In genomic region chr3:41265823-41266273, GRCh38 we compare ENCODE assay signal across 1 cellular context.
A peak's percentile ranks its signal among the peaks of the same experiment; 100 is the strongest.
TF ChIP-seq lines count a peak whose summit lies in the region.

No MANE protein-coding gene starts in this region.

TF ChIP-seq in HepG2, 621 proteins besides CTCF, POLR2A, EP300 and RAD21 (continued from another document and continues in another):
- TF ChIP-seq, protein P1, sequence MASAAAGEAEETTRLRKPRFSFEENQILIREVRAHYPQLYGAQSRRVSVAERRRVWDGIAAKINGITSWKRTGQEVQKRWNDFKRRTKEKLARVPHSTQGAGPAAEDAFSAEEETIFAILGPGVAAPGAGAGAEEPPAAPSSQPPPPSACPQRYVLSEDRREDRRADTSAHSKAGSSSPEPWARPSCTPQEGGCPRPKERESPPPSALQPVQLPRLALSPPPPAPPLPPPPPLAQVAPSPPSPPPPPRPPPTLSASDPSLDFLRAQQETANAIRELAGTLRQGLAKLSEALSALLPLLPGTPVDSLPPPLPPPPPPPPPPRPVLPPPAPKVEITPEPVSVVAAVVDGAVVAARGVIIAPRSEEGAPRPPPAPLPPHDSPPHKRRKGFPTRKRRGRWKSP (CRISPR knock-in tag; IDR thresholded peaks at IDR 0.05): no peak
- TF ChIP-seq ZNF331 (CRISPR knock-in tag; IDR thresholded peaks at IDR 0.05) (peak; percentile 48; the same call in 1 of the 2 replicates), HMG20A (CRISPR knock-in tag; IDR thresholded peaks at IDR 0.05; ENCODE audit: borderline replicate concordance) (peak; percentile 70; the same call in 1 of the 2 replicates), AKAP8 (CRISPR knock-in tag; IDR thresholded peaks at IDR 0.05) (no peak), NR2F6 (IDR thresholded peaks at IDR 0.05) (peak; percentile 52; the same call in 1 of the 2 replicates), NR2F6 (CRISPR knock-in tag; IDR thresholded peaks at IDR 0.05) (peak; percentile 55; the same call in 1 of the 2 replicates), ZBTB25 (CRISPR knock-in tag; IDR thresholded peaks at IDR 0.05) (no peak), FOXO4 (CRISPR knock-in tag; conservative IDR thresholded peaks at IDR 0.05) (no peak), PPARG (CRISPR knock-in tag; conservative IDR thresholded peaks at IDR 0.05) (peak; percentile 50), ZNF430 (CRISPR knock-in tag; IDR thresholded peaks at IDR 0.05) (peak; percentile 33; the same call in 1 of the 2 replicates), ELF3 (CRISPR knock-in tag; IDR thresholded peaks at IDR 0.05) (peak; percentile 54), ZFP36L1 (CRISPR knock-in tag; IDR thresholded peaks at IDR 0.05) (no peak), ZNF563 (CRISPR knock-in tag; IDR thresholded peaks at IDR 0.05) (no peak), ZNF350 (CRISPR knock-in tag; IDR thresholded peaks at IDR 0.05; ENCODE audit: borderline replicate concordance, low read depth) (0 out of 2 replicates have a peak, but pooled peaks have one; percentile 16), KDM5B (CRISPR knock-in tag; IDR thresholded peaks at IDR 0.05; ENCODE audit: borderline replicate concordance) (peak; percentile 26; the same call in 1 of the 2 replicates), SCMH1 (CRISPR knock-in tag; IDR thresholded peaks at IDR 0.05; ENCODE audit: borderline replicate concordance) (no peak), ZNF839 (CRISPR knock-in tag; IDR thresholded peaks at IDR 0.05; ENCODE audit: borderline replicate concordance) (no peak), SP5 (CRISPR knock-in tag; IDR thresholded peaks at IDR 0.05; ENCODE audit: borderline replicate concordance, low read depth) (no peak), ZNF44 (CRISPR knock-in tag; IDR thresholded peaks at IDR 0.05) (no peak), NFKB2 (CRISPR knock-in tag; IDR thresholded peaks at IDR 0.05; ENCODE audit: borderline replicate concordance) (no peak), TFE3 (CRISPR knock-in tag; IDR thresholded peaks at IDR 0.05) (peak; percentile 55; the same call in 1 of the 2 replicates), ZNF773 (CRISPR knock-in tag; IDR thresholded peaks at IDR 0.05; ENCODE audit: borderline replicate concordance) (no peak), IRF9 (CRISPR knock-in tag; IDR thresholded peaks at IDR 0.05; ENCODE audit: borderline replicate concordance) (peak; percentile 48; the same call in 1 of the 2 replicates), TCF7 (IDR thresholded peaks at IDR 0.05; ENCODE audit: low read depth) (peak; percentile 93), ZNF768 (CRISPR knock-in tag; IDR thresholded peaks at IDR 0.05) (peak; percentile 44; the same call in 1 of the 2 replicates), ZNF674 (CRISPR knock-in tag; IDR thresholded peaks at IDR 0.05; ENCODE audit: low read depth) (no peak), CBX1 (IDR thresholded peaks at IDR 0.05; ENCODE audit: low read depth) (no peak), ZFP37 (CRISPR knock-in tag; IDR thresholded peaks at IDR 0.05; ENCODE audit: borderline replicate concordance) (no peak), KLF12 (CRISPR knock-in tag; IDR thresholded peaks at IDR 0.05; ENCODE audit: borderline replicate concordance) (no peak), MEF2D (CRISPR knock-in tag; IDR thresholded peaks at IDR 0.05) (peak; percentile 81), FOSL2 (CRISPR knock-in tag; IDR thresholded peaks at IDR 0.05) (peak; percentile 83), MTA3 (CRISPR knock-in tag; IDR thresholded peaks at IDR 0.05) (no peak), RCOR2 (CRISPR knock-in tag; IDR thresholded peaks at IDR 0.05) (peak; percentile 60)
- TF ChIP-seq, protein P2, sequence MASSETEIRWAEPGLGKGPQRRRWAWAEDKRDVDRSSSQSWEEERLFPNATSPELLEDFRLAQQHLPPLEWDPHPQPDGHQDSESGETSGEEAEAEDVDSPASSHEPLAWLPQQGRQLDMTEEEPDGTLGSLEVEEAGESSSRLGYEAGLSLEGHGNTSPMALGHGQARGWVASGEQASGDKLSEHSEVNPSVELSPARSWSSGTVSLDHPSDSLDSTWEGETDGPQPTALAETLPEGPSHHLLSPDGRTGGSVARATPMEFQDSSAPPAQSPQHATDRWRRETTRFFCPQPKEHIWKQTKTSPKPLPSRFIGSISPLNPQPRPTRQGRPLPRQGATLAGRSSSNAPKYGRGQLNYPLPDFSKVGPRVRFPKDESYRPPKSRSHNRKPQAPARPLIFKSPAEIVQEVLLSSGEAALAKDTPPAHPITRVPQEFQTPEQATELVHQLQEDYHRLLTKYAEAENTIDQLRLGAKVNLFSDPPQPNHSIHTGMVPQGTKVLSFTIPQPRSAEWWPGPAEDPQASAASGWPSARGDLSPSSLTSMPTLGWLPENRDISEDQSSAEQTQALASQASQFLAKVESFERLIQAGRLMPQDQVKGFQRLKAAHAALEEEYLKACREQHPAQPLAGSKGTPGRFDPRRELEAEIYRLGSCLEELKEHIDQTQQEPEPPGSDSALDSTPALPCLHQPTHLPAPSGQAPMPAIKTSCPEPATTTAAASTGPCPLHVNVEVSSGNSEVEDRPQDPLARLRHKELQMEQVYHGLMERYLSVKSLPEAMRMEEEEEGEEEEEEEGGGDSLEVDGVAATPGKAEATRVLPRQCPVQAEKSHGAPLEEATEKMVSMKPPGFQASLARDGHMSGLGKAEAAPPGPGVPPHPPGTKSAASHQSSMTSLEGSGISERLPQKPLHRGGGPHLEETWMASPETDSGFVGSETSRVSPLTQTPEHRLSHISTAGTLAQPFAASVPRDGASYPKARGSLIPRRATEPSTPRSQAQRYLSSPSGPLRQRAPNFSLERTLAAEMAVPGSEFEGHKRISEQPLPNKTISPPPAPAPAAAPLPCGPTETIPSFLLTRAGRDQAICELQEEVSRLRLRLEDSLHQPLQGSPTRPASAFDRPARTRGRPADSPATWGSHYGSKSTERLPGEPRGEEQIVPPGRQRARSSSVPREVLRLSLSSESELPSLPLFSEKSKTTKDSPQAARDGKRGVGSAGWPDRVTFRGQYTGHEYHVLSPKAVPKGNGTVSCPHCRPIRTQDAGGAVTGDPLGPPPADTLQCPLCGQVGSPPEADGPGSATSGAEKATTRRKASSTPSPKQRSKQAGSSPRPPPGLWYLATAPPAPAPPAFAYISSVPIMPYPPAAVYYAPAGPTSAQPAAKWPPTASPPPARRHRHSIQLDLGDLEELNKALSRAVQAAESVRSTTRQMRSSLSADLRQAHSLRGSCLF (CRISPR knock-in tag; IDR thresholded peaks at IDR 0.05; ENCODE audit: borderline replicate concordance): no peak
- TF ChIP-seq, protein P3, sequence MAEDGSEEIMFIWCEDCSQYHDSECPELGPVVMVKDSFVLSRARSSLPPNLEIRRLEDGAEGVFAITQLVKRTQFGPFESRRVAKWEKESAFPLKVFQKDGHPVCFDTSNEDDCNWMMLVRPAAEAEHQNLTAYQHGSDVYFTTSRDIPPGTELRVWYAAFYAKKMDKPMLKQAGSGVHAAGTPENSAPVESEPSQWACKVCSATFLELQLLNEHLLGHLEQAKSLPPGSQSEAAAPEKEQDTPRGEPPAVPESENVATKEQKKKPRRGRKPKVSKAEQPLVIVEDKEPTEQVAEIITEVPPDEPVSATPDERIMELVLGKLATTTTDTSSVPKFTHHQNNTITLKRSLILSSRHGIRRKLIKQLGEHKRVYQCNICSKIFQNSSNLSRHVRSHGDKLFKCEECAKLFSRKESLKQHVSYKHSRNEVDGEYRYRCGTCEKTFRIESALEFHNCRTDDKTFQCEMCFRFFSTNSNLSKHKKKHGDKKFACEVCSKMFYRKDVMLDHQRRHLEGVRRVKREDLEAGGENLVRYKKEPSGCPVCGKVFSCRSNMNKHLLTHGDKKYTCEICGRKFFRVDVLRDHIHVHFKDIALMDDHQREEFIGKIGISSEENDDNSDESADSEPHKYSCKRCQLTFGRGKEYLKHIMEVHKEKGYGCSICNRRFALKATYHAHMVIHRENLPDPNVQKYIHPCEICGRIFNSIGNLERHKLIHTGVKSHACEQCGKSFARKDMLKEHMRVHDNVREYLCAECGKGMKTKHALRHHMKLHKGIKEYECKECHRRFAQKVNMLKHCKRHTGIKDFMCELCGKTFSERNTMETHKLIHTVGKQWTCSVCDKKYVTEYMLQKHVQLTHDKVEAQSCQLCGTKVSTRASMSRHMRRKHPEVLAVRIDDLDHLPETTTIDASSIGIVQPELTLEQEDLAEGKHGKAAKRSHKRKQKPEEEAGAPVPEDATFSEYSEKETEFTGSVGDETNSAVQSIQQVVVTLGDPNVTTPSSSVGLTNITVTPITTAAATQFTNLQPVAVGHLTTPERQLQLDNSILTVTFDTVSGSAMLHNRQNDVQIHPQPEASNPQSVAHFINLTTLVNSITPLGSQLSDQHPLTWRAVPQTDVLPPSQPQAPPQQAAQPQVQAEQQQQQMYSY (CRISPR knock-in tag; IDR thresholded peaks at IDR 0.05): no peak
- TF ChIP-seq, protein P4, sequence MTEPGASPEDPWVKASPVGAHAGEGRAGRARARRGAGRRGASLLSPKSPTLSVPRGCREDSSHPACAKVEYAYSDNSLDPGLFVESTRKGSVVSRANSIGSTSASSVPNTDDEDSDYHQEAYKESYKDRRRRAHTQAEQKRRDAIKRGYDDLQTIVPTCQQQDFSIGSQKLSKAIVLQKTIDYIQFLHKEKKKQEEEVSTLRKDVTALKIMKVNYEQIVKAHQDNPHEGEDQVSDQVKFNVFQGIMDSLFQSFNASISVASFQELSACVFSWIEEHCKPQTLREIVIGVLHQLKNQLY (CRISPR knock-in tag; IDR thresholded peaks at IDR 0.05): peak; percentile 61
- TF ChIP-seq, protein P5, sequence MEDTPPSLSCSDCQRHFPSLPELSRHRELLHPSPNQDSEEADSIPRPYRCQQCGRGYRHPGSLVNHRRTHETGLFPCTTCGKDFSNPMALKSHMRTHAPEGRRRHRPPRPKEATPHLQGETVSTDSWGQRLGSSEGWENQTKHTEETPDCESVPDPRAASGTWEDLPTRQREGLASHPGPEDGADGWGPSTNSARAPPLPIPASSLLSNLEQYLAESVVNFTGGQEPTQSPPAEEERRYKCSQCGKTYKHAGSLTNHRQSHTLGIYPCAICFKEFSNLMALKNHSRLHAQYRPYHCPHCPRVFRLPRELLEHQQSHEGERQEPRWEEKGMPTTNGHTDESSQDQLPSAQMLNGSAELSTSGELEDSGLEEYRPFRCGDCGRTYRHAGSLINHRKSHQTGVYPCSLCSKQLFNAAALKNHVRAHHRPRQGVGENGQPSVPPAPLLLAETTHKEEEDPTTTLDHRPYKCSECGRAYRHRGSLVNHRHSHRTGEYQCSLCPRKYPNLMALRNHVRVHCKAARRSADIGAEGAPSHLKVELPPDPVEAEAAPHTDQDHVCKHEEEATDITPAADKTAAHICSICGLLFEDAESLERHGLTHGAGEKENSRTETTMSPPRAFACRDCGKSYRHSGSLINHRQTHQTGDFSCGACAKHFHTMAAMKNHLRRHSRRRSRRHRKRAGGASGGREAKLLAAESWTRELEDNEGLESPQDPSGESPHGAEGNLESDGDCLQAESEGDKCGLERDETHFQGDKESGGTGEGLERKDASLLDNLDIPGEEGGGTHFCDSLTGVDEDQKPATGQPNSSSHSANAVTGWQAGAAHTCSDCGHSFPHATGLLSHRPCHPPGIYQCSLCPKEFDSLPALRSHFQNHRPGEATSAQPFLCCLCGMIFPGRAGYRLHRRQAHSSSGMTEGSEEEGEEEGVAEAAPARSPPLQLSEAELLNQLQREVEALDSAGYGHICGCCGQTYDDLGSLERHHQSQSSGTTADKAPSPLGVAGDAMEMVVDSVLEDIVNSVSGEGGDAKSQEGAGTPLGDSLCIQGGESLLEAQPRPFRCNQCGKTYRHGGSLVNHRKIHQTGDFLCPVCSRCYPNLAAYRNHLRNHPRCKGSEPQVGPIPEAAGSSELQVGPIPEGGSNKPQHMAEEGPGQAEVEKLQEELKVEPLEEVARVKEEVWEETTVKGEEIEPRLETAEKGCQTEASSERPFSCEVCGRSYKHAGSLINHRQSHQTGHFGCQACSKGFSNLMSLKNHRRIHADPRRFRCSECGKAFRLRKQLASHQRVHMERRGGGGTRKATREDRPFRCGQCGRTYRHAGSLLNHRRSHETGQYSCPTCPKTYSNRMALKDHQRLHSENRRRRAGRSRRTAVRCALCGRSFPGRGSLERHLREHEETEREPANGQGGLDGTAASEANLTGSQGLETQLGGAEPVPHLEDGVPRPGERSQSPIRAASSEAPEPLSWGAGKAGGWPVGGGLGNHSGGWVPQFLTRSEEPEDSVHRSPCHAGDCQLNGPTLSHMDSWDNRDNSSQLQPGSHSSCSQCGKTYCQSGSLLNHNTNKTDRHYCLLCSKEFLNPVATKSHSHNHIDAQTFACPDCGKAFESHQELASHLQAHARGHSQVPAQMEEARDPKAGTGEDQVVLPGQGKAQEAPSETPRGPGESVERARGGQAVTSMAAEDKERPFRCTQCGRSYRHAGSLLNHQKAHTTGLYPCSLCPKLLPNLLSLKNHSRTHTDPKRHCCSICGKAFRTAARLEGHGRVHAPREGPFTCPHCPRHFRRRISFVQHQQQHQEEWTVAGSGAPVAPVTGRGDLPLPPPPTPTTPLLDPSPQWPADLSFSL (CRISPR knock-in tag; IDR thresholded peaks at IDR 0.05): no peak
